In the genomic region with DNA sequence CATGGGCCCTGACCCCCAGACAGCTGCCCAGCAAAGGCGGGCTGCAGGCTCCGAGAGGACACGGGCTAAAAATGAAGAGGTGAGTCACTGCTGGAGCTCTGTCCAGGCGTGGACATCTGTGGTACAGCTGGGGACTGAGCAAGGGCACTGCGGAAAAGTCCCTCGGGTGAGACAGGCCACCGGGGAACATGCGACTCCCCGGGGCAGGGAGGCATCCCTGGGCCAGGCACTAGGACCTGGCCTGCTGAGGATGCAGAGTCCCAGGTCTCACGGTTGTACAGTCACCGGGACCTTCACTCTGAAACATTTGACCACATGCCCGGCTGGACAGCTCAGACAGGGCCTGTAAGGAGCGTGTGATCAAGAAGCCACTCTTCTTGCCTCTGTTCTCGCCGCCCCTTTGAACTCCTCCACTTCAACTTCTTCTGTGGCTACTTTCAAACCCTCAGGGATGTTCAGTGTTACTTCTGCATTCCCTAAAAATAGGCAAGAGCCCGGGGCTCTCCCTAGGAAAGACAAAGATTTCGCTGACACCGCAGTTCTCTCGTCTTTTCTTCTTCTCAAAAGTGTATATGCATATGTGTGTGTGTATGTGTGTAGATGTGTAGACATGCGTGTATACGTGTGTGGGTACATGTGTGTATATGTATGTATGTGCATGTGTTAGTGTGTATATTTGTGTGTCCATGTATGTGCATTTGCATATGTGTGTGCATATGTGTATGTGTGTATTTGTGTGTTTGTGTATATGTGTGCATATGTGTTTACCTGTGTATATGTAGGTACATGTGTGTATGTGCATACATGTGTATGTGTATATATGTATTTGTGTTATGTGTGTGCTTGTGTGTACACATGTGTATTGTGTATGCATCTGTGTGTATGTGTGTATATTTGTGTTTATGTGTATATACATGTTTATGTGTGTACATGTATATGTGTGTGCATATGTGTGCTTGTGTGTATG, we compare ENCODE assay signal across 1 cellular context.
TF ChIP-seq lines count a peak whose summit lies in the region.

No MANE protein-coding gene starts in this region.

TF ChIP-seq in GM23338, 12 proteins besides CTCF, POLR2A, EP300 and RAD21 (continued from another document):
- TF ChIP-seq, protein P1, sequence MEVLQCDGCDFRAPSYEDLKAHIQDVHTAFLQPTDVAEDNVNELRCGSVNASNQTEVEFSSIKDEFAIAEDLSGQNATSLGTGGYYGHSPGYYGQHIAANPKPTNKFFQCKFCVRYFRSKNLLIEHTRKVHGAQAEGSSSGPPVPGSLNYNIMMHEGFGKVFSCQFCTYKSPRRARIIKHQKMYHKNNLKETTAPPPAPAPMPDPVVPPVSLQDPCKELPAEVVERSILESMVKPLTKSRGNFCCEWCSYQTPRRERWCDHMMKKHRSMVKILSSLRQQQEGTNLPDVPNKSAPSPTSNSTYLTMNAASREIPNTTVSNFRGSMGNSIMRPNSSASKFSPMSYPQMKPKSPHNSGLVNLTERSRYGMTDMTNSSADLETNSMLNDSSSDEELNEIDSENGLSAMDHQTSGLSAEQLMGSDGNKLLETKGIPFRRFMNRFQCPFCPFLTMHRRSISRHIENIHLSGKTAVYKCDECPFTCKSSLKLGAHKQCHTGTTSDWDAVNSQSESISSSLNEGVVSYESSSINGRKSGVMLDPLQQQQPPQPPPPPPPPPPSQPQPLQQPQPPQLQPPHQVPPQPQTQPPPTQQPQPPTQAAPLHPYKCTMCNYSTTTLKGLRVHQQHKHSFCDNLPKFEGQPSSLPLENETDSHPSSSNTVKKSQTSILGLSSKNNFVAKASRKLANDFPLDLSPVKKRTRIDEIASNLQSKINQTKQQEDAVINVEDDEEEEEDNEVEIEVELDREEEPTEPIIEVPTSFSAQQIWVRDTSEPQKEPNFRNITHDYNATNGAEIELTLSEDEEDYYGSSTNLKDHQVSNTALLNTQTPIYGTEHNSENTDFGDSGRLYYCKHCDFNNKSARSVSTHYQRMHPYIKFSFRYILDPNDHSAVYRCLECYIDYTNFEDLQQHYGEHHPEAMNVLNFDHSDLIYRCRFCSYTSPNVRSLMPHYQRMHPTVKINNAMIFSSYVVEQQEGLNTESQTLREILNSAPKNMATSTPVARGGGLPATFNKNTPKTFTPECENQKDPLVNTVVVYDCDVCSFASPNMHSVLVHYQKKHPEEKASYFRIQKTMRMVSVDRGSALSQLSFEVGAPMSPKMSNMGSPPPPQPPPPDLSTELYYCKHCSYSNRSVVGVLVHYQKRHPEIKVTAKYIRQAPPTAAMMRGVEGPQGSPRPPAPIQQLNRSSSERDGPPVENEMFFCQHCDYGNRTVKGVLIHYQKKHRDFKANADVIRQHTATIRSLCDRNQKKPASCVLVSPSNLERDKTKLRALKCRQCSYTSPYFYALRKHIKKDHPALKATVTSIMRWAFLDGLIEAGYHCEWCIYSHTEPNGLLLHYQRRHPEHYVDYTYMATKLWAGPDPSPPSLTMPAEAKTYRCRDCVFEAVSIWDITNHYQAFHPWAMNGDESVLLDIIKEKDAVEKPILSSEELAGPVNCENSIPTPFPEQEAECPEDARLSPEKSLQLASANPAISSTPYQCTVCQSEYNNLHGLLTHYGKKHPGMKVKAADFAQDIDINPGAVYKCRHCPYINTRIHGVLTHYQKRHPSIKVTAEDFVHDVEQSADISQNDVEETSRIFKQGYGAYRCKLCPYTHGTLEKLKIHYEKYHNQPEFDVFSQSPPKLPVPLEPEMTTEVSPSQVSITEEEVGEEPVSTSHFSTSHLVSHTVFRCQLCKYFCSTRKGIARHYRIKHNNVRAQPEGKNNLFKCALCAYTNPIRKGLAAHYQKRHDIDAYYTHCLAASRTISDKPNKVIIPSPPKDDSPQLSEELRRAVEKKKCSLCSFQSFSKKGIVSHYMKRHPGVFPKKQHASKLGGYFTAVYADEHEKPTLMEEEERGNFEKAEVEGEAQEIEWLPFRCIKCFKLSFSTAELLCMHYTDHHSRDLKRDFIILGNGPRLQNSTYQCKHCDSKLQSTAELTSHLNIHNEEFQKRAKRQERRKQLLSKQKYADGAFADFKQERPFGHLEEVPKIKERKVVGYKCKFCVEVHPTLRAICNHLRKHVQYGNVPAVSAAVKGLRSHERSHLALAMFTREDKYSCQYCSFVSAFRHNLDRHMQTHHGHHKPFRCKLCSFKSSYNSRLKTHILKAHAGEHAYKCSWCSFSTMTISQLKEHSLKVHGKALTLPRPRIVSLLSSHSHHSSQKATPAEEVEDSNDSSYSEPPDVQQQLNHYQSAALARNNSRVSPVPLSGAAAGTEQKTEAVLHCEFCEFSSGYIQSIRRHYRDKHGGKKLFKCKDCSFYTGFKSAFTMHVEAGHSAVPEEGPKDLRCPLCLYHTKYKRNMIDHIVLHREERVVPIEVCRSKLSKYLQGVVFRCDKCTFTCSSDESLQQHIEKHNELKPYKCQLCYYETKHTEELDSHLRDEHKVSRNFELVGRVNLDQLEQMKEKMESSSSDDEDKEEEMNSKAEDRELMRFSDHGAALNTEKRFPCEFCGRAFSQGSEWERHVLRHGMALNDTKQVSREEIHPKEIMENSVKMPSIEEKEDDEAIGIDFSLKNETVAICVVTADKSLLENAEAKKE (CRISPR knock-in tag; IDR thresholded peaks at IDR 0.05): no peak
- TF ChIP-seq, protein P2, sequence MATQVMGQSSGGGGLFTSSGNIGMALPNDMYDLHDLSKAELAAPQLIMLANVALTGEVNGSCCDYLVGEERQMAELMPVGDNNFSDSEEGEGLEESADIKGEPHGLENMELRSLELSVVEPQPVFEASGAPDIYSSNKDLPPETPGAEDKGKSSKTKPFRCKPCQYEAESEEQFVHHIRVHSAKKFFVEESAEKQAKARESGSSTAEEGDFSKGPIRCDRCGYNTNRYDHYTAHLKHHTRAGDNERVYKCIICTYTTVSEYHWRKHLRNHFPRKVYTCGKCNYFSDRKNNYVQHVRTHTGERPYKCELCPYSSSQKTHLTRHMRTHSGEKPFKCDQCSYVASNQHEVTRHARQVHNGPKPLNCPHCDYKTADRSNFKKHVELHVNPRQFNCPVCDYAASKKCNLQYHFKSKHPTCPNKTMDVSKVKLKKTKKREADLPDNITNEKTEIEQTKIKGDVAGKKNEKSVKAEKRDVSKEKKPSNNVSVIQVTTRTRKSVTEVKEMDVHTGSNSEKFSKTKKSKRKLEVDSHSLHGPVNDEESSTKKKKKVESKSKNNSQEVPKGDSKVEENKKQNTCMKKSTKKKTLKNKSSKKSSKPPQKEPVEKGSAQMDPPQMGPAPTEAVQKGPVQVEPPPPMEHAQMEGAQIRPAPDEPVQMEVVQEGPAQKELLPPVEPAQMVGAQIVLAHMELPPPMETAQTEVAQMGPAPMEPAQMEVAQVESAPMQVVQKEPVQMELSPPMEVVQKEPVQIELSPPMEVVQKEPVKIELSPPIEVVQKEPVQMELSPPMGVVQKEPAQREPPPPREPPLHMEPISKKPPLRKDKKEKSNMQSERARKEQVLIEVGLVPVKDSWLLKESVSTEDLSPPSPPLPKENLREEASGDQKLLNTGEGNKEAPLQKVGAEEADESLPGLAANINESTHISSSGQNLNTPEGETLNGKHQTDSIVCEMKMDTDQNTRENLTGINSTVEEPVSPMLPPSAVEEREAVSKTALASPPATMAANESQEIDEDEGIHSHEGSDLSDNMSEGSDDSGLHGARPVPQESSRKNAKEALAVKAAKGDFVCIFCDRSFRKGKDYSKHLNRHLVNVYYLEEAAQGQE (IDR thresholded peaks at IDR 0.05; ENCODE audit: unreplicated experiment): no peak
- TF ChIP-seq NANOG (IDR thresholded peaks at IDR 0.05; ENCODE audit: borderline replicate concordance) (no peak), JUNB (IDR thresholded peaks at IDR 0.05; ENCODE audit: unreplicated experiment) (no peak), EZH2 (IDR thresholded peaks at IDR 0.05; ENCODE audit: low read depth, unreplicated experiment) (no peak), CREB1 (CRISPR knock-in tag; IDR thresholded peaks at IDR 0.05; ENCODE audit: low read depth) (no peak), POLR2AphosphoS5 (IDR thresholded peaks at IDR 0.05; ENCODE audit: low read depth) (no peak), ZNF331 (CRISPR knock-in tag; IDR thresholded peaks at IDR 0.05; ENCODE audit: low read depth) (no peak)
- TF ChIP-seq, protein P3, sequence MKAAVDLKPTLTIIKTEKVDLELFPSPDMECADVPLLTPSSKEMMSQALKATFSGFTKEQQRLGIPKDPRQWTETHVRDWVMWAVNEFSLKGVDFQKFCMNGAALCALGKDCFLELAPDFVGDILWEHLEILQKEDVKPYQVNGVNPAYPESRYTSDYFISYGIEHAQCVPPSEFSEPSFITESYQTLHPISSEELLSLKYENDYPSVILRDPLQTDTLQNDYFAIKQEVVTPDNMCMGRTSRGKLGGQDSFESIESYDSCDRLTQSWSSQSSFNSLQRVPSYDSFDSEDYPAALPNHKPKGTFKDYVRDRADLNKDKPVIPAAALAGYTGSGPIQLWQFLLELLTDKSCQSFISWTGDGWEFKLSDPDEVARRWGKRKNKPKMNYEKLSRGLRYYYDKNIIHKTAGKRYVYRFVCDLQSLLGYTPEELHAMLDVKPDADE (IDR thresholded peaks at IDR 0.05): no peak
